ENCODE assay signal across 10 cellular contexts in the genomic region with DNA sequence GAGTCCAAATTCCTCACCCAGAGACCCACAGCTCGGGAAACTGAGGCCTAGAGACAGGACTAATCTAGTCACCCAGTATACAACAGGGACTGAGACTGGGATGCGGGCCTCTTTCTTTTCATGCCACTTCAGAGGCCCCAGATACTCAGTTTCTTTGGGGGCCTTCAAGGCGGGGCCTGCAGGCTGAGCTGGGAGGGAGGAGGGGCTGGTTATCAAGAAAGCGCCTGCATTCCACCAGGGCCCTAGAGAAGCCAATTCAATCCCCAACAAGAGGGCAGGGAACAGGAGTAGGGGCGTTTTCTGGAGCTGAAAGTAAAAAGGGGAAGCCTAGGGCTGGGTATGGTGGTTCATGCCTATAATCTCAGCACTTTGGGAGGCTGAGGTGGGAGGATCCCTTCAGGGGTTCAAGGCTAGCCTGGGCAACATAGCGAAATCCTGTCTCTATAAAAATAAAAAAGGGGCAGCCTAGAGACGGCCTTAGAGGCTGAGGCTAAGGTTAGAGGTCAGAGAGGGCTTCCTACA. TPM values are rescaled to one million over a fixed set of nuclear protein-coding genes. Genes with fewer than 3 reads are reported as not detected.
DNase-seq lines count a peak whose midpoint lies in the region; ATAC-seq and TF ChIP-seq lines count a peak whose summit lies in the region.
"Had no signal": no experiment of that assay in that cellular context is flagged by ENCODE, and none has a peak within 500 bp of the region (broad histone marks: within the 10 kb centered on the region; RNA-seq: fewer than 3 reads in every experiment).

No MANE protein-coding gene starts in this region.

- DNase-seq in T-helper 1 cell, result no peak
- no peak for DNase-seq in T-helper 17 cell
- DNase-seq in fibroblast of pulmonary artery (ENCODE audit: low read depth), result no peak
- no peak for DNase-seq in stimulated activated naive B cell treated with anti-CD40 and anti-IgM and Interleukin-4, amounts not matched to agents 10 μg/mL and 1 μg/mL and 100 μg/mL, for 72 hours
- no peak for DNase-seq in superior temporal gyrus (ENCODE audit: extremely low spot score)
- DNase-seq in NCI-H2171 treated with DMSO at 0.1 percent for 48 hours (lab: John Stamatoyannopoulos, UW), result no peak

- H3K27ac Mint-ChIP-seq in T-helper 1 cell treated with Interleukin-12 subunit alpha and Interleukin-12 subunit beta and Interleukin-4 antibody, amounts not matched to agents 30 μg/mL and 1 μg/mL, for 36 hours, result peak overlapping the region; percentile 36
- peak overlapping the region; percentile 92 for H3K27ac Mint-ChIP-seq in T-helper 17 cell
- peak overlapping the region; percentile 37 for H3K27ac Mint-ChIP-seq in stimulated activated naive B cell treated with anti-CD40 and anti-IgM and Interleukin-4, amounts not matched to agents 10 μg/mL and 1 μg/mL and 100 μg/mL, for 72 hours

- H3K4me1 Mint-ChIP-seq in T-helper 1 cell treated with Interleukin-12 subunit alpha and Interleukin-12 subunit beta and Interleukin-4 antibody, amounts not matched to agents 30 μg/mL and 1 μg/mL, for 36 hours (ENCODE audit: low read depth), result peaks cover 16% of the 10 kb centered on the region
- H3K4me1 Mint-ChIP-seq in T-helper 17 cell, result peaks cover 21% of the 10 kb centered on the region
- H3K4me1 Mint-ChIP-seq in stimulated activated naive B cell treated with anti-CD40 and anti-IgM and Interleukin-4, amounts not matched to agents 10 μg/mL and 1 μg/mL and 100 μg/mL, for 72 hours, result peaks cover 29 to 40% of the 10 kb centered on the region in 2 donors

- TF ChIP-seq CTCF in fibroblast of pulmonary artery (IDR thresholded peaks at IDR 0.05; ENCODE audit: low read length, missing control alignments), result no peak

- peak overlapping the region; percentile 96 for H3K4me3 ChIP-seq in fibroblast of pulmonary artery (replicated peaks; ENCODE audit: low read depth, low read length)

- H3K9me3 Mint-ChIP-seq in T-helper 1 cell treated with Interleukin-12 subunit alpha and Interleukin-12 subunit beta and Interleukin-4 antibody, amounts not matched to agents 30 μg/mL and 1 μg/mL, for 36 hours, result no peaks in the 10 kb centered on the region
- H3K9me3 Mint-ChIP-seq in stimulated activated naive B cell treated with anti-CD40 and anti-IgM and Interleukin-4, amounts not matched to agents 10 μg/mL and 1 μg/mL and 100 μg/mL, for 72 hours, result no peaks in the 10 kb centered on the region

- H3K27me3 Mint-ChIP-seq in T-helper 1 cell treated with Interleukin-12 subunit alpha and Interleukin-12 subunit beta and Interleukin-4 antibody, amounts not matched to agents 30 μg/mL and 1 μg/mL, for 36 hours (ENCODE audit: low read depth), result no peaks in the 10 kb centered on the region
- H3K27me3 Mint-ChIP-seq in T-helper 17 cell, result no peaks in the 10 kb centered on the region
- H3K27me3 Mint-ChIP-seq in stimulated activated naive B cell treated with anti-CD40 and anti-IgM and Interleukin-4, amounts not matched to agents 10 μg/mL and 1 μg/mL and 100 μg/mL, for 72 hours, result no peaks in the 10 kb centered on the region

- H3K36me3 Mint-ChIP-seq in T-helper 1 cell treated with Interleukin-12 subunit alpha and Interleukin-12 subunit beta and Interleukin-4 antibody, amounts not matched to agents 30 μg/mL and 1 μg/mL, for 36 hours (ENCODE audit: low read depth), result peaks cover 13% of the 10 kb centered on the region
- H3K36me3 Mint-ChIP-seq in T-helper 17 cell (ENCODE audit: low read depth), result peaks cover 7% of the 10 kb centered on the region
- H3K36me3 Mint-ChIP-seq in stimulated activated naive B cell treated with anti-CD40 and anti-IgM and Interleukin-4, amounts not matched to agents 10 μg/mL and 1 μg/mL and 100 μg/mL, for 72 hours, result peaks cover 18 to 31% of the 10 kb centered on the region in 2 donors

- H3K4me3 Mint-ChIP-seq in T-helper 1 cell treated with Interleukin-12 subunit alpha and Interleukin-12 subunit beta and Interleukin-4 antibody, amounts not matched to agents 30 μg/mL and 1 μg/mL, for 36 hours, result peak overlapping the region; percentile 92
- H3K4me3 Mint-ChIP-seq in T-helper 17 cell, result peak overlapping the region; percentile 93
- peak overlapping the region; percentile 89 to 92 for H3K4me3 Mint-ChIP-seq in stimulated activated naive B cell treated with anti-CD40 and anti-IgM and Interleukin-4, amounts not matched to agents 10 μg/mL and 1 μg/mL and 100 μg/mL, for 72 hours

- ATAC-seq in T-helper 17 cell (no peak), HG03565 (IDR thresholded peaks at IDR 0.05; ENCODE audit: unreplicated experiment) (no peak)
- ATAC-seq in stimulated activated naive B cell treated with anti-CD40 and anti-IgM and Interleukin-4, amounts not matched to agents 10 μg/mL and 1 μg/mL and 100 μg/mL, for 72 hours (replicated peaks), result no peak

- no peaks in the 10 kb centered on the region for H3K9me3 ChIP-seq in T-helper 17 cell (ENCODE audit: control insufficient read depth, low read length, poor library complexity, severe bottlenecking)

RNA-seq across cellular contexts. Expression of gene ATG2A, which starts 1.6 kb away (rescaled TPM):
- total RNA-seq in T-helper 17 cell, result 100 to 1,000 TPM; 161 to 226 TPM

RNA-seq across cellular contexts. Expression of gene PPP2R5B, which starts 9.1 kb away (rescaled TPM):
- 10 to 100 TPM; 21.5 to 25.3 TPM for total RNA-seq in T-helper 17 cell

RNA-seq across cellular contexts. Expression of gene GPHA2, which starts 20.3 kb away (rescaled TPM):
- total RNA-seq in T-helper 17 cell, result not detected
- total RNA-seq: esophagus mucosa, HT1080 had no signal

RNA-seq across cellular contexts. Expression of gene EHD1, which starts 37.0 kb away (rescaled TPM):
- total RNA-seq in T-helper 17 cell, result 100 to 1,000 TPM; 184 to 212 TPM

RNA-seq across cellular contexts. Expression of gene MAJIN, which starts 56.5 kb away (rescaled TPM):
- total RNA-seq in T-helper 17 cell, result not detected
- total RNA-seq: esophagus mucosa, HT1080 had no signal

Comparison
In these comparisons a context has a peak if more than half of its experiments do, and no peak if none do; other contexts are left out.
1. H3K27ac Mint-ChIP-seq: peak in every context shown above with its lines; median percentile 92 in T-helper 17 cell; 37 in stimulated activated naive B cell treated with anti-CD40 and anti-IgM and Interleukin-4, amounts not matched to agents 10 μg/mL and 1 μg/mL and 100 μg/mL, for 72 hours; 36 in T-helper 1 cell treated with Interleukin-12 subunit alpha and Interleukin-12 subunit beta and Interleukin-4 antibody, amounts not matched to agents 30 μg/mL and 1 μg/mL, for 36 hours.